8 cellular contexts compared by ENCODE assay signal in the genomic region with DNA sequence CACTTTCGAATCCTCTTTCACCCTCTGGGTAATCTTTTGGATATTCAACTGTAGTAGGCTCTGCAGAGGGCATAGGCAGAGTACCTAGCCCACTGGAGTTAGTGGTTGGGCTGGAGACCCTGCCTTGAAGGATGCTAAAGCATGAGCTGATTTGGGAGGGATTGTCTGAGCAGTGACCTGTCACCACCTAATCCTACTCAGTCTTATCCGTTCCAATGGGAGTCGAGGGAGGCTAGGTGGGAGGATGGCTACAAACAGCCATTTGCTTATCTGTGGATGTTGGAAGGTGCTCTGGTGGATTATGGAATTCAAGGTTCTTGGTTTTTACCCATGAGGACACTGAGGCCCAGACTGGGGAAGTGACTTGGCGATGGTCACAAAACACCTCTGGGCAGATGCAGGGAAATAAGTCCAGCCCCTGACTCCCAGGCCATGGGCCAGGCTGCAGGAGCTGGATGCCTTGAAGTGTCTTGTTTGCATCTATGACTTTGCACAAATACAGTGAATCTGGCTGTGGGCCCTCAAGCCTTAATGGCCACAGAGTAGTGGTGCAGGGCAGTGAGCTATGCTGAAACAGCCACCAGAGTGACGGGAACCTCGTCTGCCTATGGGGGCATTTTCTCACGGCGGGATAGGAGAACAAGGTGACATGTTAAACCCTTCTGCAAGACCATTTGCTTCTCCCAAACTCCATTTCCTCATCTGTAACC. TPM values are rescaled to one million over a fixed set of nuclear protein-coding genes. Genes with fewer than 3 reads are reported as not detected.
DNase-seq lines count a peak whose midpoint lies in the region; ATAC-seq and TF ChIP-seq lines count a peak whose summit lies in the region.

No MANE protein-coding gene starts in this region.

- H3K9ac ChIP-seq in HUES64 (ENCODE audit: low read depth, low read length), result no peak overlapping the region

- TF ChIP-seq POLR2A in body of pancreas (IDR thresholded peaks at IDR 0.05), result no peak

- TF ChIP-seq CTCF in 22Rv1 (IDR thresholded peaks at IDR 0.05) (no peak), body of pancreas (IDR thresholded peaks at IDR 0.05) (no peak)

- no peak for ATAC-seq in body of pancreas
- ATAC-seq in HG02763 (IDR thresholded peaks at IDR 0.05; ENCODE audit: unreplicated experiment), result no peak
- ATAC-seq in HG02588 (IDR thresholded peaks at IDR 0.05; ENCODE audit: unreplicated experiment), result no peak

- no peaks in the 10 kb centered on the region for H3K9me3 ChIP-seq in HUES64 (ENCODE audit: insufficient read depth, low read depth, low read length)
- H3K9me3 ChIP-seq in body of pancreas, result no peaks in the 10 kb centered on the region
- no peaks in the 10 kb centered on the region for H3K9me3 ChIP-seq in mononuclear cell (ENCODE audit: low read depth, low read length)

- peak in 1 of 4 donors; percentile 11 for DNase-seq in body of pancreas
- no peak for DNase-seq in NCI-H774 (lab: John Stamatoyannopoulos, UW)
- no peak for DNase-seq in NCI-H1436 (lab: John Stamatoyannopoulos, UW)

- WGBS in HUES64, result 78% methylated on average over 8 of the region's 8 CpGs
- 60 to 80% methylated on average over 4 to 8 of the region's 8 CpGs for WGBS in body of pancreas, 2 donors

- peak overlapping the region; percentile 44; the same call in 1 of the 2 replicates for H3K4me3 ChIP-seq in HUES64 (ENCODE audit: low read length)
- no peak overlapping the region for H3K4me3 ChIP-seq in body of pancreas
- H3K4me3 ChIP-seq in mononuclear cell (ENCODE audit: low read length), result peak overlapping the region; percentile 68

- H3K27me3 ChIP-seq in HUES64 (ENCODE audit: insufficient read depth, low read length) (peaks cover 46% of the 10 kb centered on the region), body of pancreas (no peaks in the 10 kb centered on the region), mononuclear cell (ENCODE audit: insufficient read depth, low read length) (no peaks in the 10 kb centered on the region)

- H3K36me3 ChIP-seq in HUES64 (ENCODE audit: insufficient read depth, low read length) (peaks cover 22% of the 10 kb centered on the region), body of pancreas (replicated peaks in 1 of 2; ENCODE audit: insufficient read depth in 1 of 2, low read depth in 2 of 2) (peaks cover 0 to 6% of the 10 kb centered on the region in 2 donors)

- H3K27ac ChIP-seq in 22Rv1, result peak overlapping the region; percentile 89
- H3K27ac ChIP-seq in HUES64 (ENCODE audit: low read depth, low read length), result no peak overlapping the region
- peak overlapping the region; percentile 87 to 92 (median 88) for H3K27ac ChIP-seq in body of pancreas

- intact Hi-C loops in body of pancreas (cut with DNase I), result no loop called here

- H3K4me1 ChIP-seq in HUES64 (ENCODE audit: insufficient read depth, low read length) (peaks cover 9% of the 10 kb centered on the region), body of pancreas (peaks cover 47% of the 10 kb centered on the region), mononuclear cell (ENCODE audit: insufficient read depth, low read length) (peaks cover 56% of the 10 kb centered on the region)

RNA-seq across cellular contexts. Expression of a gene that starts 3.7 kb away (rescaled TPM):
- polyA plus RNA-seq in HUES64 (2013, experiment 1 of 2), result 14.7 TPM
- polyA plus RNA-seq in HUES64 (2013, experiment 2 of 2), result 20.3 TPM
- total RNA-seq in body of pancreas, result 10 to 100 TPM; 28.0 to 33.3 TPM
- total RNA-seq in mononuclear cell, result 40.3 TPM

RNA-seq across cellular contexts. Expression of a gene that starts 23.0 kb away (rescaled TPM):
- polyA plus RNA-seq in HUES64 (2013, experiment 1 of 2), result 20.5 TPM
- 20.9 TPM for polyA plus RNA-seq in HUES64 (2013, experiment 2 of 2)
- total RNA-seq in body of pancreas (10 to 100 TPM; 11.4 to 11.9 TPM), mononuclear cell (43.6 TPM)

RNA-seq across cellular contexts. Expression of a gene that starts 48.8 kb away (rescaled TPM):
- 0.80 TPM for polyA plus RNA-seq in HUES64 (2013, experiment 1 of 2)
- polyA plus RNA-seq in HUES64 (2013, experiment 2 of 2), result 0.89 TPM
- total RNA-seq in body of pancreas (1 to 10 TPM; 2.6 TPM), mononuclear cell (9.9 TPM)

Comparison
In these comparisons a context has a peak if more than half of its experiments do, and no peak if none do; other contexts are left out.
1. H3K4me3 ChIP-seq: peak in HUES64 (single experiment) and mononuclear cell (single experiment); none in body of pancreas (0 of 2).